ENCODE assay signal across 26 cellular contexts in genomic region chr4:13202731-13203519, GRCh38.
"Had no signal": no experiment of that assay in that cellular context is flagged by ENCODE, and none has a peak within 500 bp of the region (broad histone marks: within the 10 kb centered on the region; RNA-seq: fewer than 3 reads in every experiment).

No MANE protein-coding gene starts in this region.

- ATAC-seq: left cardiac atrium; left lobe of liver; natural killer cell; stimulated activated naive B cell treated with anti-CD40 and anti-IgM and Interleukin-4, amounts not matched to agents 10 μg/mL and 1 μg/mL and 100 μg/mL, for 72 hours; stimulated activated naive CD8-positive, alpha-beta T cell treated with anti-CD3 and anti-CD28 coated beads, Interleukin-15, Interleukin-2, amounts not matched to agents 100 U/mL and 50 U/mL, for 24 hours had no signal

- H3K4me3 ChIP-seq: lung, neural progenitor cell, right atrium auricular region, smooth muscle cell, stomach, suprapubic skin, thoracic aorta, tibial artery, uterus had no signal

- H3K36me3 Mint-ChIP-seq: mesothelial cell of epicardium, naive B cell, natural killer cell, neural progenitor cell, type B pancreatic cell had no signal

- H3K27ac ChIP-seq: neural progenitor cell, neutrophil, right atrium auricular region, stomach, suprapubic skin, thoracic aorta, tibial artery, uterus had no signal

- H3K27ac Mint-ChIP-seq: mesothelial cell of epicardium; naive B cell; natural killer cell; nephron progenitor cell; neural progenitor cell; progenitor cell of endocrine pancreas; stimulated activated naive B cell treated with anti-CD40 and anti-IgM and Interleukin-4, amounts not matched to agents 10 μg/mL and 1 μg/mL and 100 μg/mL, for 72 hours; type B pancreatic cell had no signal

- H3K36me3 ChIP-seq: neural progenitor cell, neutrophil, right atrium auricular region, stomach, suprapubic skin, thoracic aorta, tibial artery, uterus had no signal

- H3K9me3 ChIP-seq: neutrophil, right atrium auricular region, stomach, suprapubic skin, thoracic aorta, tibial artery, uterus had no signal

- H3K4me1 ChIP-seq: neural progenitor cell, right atrium auricular region, stomach, suprapubic skin, tibial artery, uterus had no signal

- H3K27me3 Mint-ChIP-seq: naive B cell; progenitor cell of endocrine pancreas; stimulated activated naive B cell treated with anti-CD40 and anti-IgM and Interleukin-4, amounts not matched to agents 10 μg/mL and 1 μg/mL and 100 μg/mL, for 72 hours; type B pancreatic cell had no signal

- DNase-seq: hippocampal formation; kidney glomerular epithelial cell; left cardiac atrium; mesendoderm; naive B cell; natural killer cell; nephron progenitor cell; occipital lobe; stimulated activated CD4-positive, alpha-beta T cell treated with anti-CD3 and anti-CD28 coated beads, Interleukin-2, amount 100 ng/mL, for 24 hours; stimulated activated CD4-positive, alpha-beta T cell treated with anti-CD3 and anti-CD28 coated beads, Interleukin-4, amount 100 ng/mL, for 1 hour; stimulated activated naive B cell treated with anti-CD40 and anti-IgM and Interleukin-4, amounts not matched to agents 10 μg/mL and 1 μg/mL and 100 μg/mL, for 72 hours; stimulated activated naive CD8-positive, alpha-beta T cell treated with anti-CD3 and anti-CD28 coated beads, Interleukin-15, Interleukin-2, amounts not matched to agents 100 U/mL and 50 U/mL, for 24 hours; stomach; uterus had no signal

- H3K4me1 Mint-ChIP-seq: mesothelial cell of epicardium; naive B cell; natural killer cell; stimulated activated naive B cell treated with anti-CD40 and anti-IgM and Interleukin-4, amounts not matched to agents 10 μg/mL and 1 μg/mL and 100 μg/mL, for 72 hours had no signal

- H3K9me3 Mint-ChIP-seq: mesothelial cell of epicardium; naive B cell; nephron progenitor cell; neural progenitor cell; stimulated activated naive B cell treated with anti-CD40 and anti-IgM and Interleukin-4, amounts not matched to agents 10 μg/mL and 1 μg/mL and 100 μg/mL, for 72 hours; type B pancreatic cell had no signal

- H3K27me3 ChIP-seq: neural progenitor cell, neutrophil, right atrium auricular region, stomach, suprapubic skin, tibial artery, uterus had no signal

- H3K4me3 Mint-ChIP-seq: mesothelial cell of epicardium; naive B cell; natural killer cell; nephron progenitor cell; neural progenitor cell; stimulated activated naive B cell treated with anti-CD40 and anti-IgM and Interleukin-4, amounts not matched to agents 10 μg/mL and 1 μg/mL and 100 μg/mL, for 72 hours; type B pancreatic cell had no signal
